ENCODE assay signal across 2 cellular contexts in genomic region chr9:126151671-126152050, GRCh38.
TF ChIP-seq lines count a peak whose summit lies in the region.

No MANE protein-coding gene starts in this region.

TF ChIP-seq in HCT116, 20 proteins besides CTCF, POLR2A, EP300 and RAD21:
- no peak for TF ChIP-seq JUND (IDR thresholded peaks at IDR 0.05)
- TF ChIP-seq TCF7L2 (IDR thresholded peaks at IDR 0.05; ENCODE audit: borderline replicate concordance, extremely low read depth, insufficient read depth, insufficient read length), result no peak
- no peak for TF ChIP-seq CBX3 (IDR thresholded peaks at IDR 0.05; ENCODE audit: low read depth)
- TF ChIP-seq SRF (IDR thresholded peaks at IDR 0.05; ENCODE audit: low read depth), result no peak
- TF ChIP-seq EGR1 (IDR thresholded peaks at IDR 0.05; ENCODE audit: low read depth), result no peak
- TF ChIP-seq SIN3A (IDR thresholded peaks at IDR 0.05; ENCODE audit: low read depth), result no peak
- TF ChIP-seq MAX (IDR thresholded peaks at IDR 0.05), result no peak
- no peak for TF ChIP-seq ATF3 (IDR thresholded peaks at IDR 0.05)
- no peak for TF ChIP-seq EZH2 (IDR thresholded peaks at IDR 0.05)

TF ChIP-seq in SK-N-SH, 30 proteins besides CTCF, POLR2A, EP300 and RAD21:
- TF ChIP-seq MAX (IDR thresholded peaks at IDR 0.05; ENCODE audit: low read depth) (no peak), RXRA (IDR thresholded peaks at IDR 0.05; ENCODE audit: borderline replicate concordance, low read depth) (no peak), TAF1 (IDR thresholded peaks at IDR 0.05; ENCODE audit: borderline replicate concordance, low read depth, low read length) (no peak), MXI1 (IDR thresholded peaks at IDR 0.05; ENCODE audit: low read depth, low read length) (no peak), FOXM1 (IDR thresholded peaks at IDR 0.05; ENCODE audit: low read depth) (no peak), TEAD4 (IDR thresholded peaks at IDR 0.05; ENCODE audit: borderline replicate concordance, insufficient read depth) (no peak), SMC3 (IDR thresholded peaks at IDR 0.05; ENCODE audit: low read depth, low read length) (no peak), PBX3 (IDR thresholded peaks at IDR 0.05) (no peak), NFIC (IDR thresholded peaks at IDR 0.05; ENCODE audit: borderline replicate concordance) (no peak), POLR2AphosphoS5 (IDR thresholded peaks at IDR 0.05; ENCODE audit: low read depth, low read length) (no peak), FOXJ3 (CRISPR knock-in tag; IDR thresholded peaks at IDR 0.05) (no peak), FOSL2 (IDR thresholded peaks at IDR 0.05; ENCODE audit: borderline replicate concordance, low read depth) (no peak), TCF12 (IDR thresholded peaks at IDR 0.05) (no peak), CHD2 (IDR thresholded peaks at IDR 0.05; ENCODE audit: low read length, partially characterized antibody) (no peak), EZH2phosphoT487 (IDR thresholded peaks at IDR 0.05; ENCODE audit: borderline replicate concordance, low read depth) (no peak), REST (IDR thresholded peaks at IDR 0.05; ENCODE audit: low read depth, low read length) (no peak), RFX5 (IDR thresholded peaks at IDR 0.05; ENCODE audit: low read length) (no peak)
